8 cellular contexts compared by ENCODE assay signal in genomic region chr5:178585465-178585864, GRCh38. TPM values are rescaled to one million over a fixed set of nuclear protein-coding genes. Genes with fewer than 3 reads are reported as not detected.
DNase-seq lines count a peak whose midpoint lies in the region; ATAC-seq, FAIRE-seq and TF ChIP-seq lines count a peak whose summit lies in the region.
"Not testable (repeated sequence)": the region's sequence is repeated elsewhere in the genome, so short reads cannot be mapped to it uniquely, and the experiment has no call there.

No MANE protein-coding gene starts in this region.

- TF ChIP-seq CTCF in GM06990 (IDR thresholded peaks at IDR 0.05; ENCODE audit: insufficient read depth, low read length, poor library complexity, severe bottlenecking); HepG2 (CRISPR knock-in tag; IDR thresholded peaks at IDR 0.05); sigmoid colon (IDR thresholded peaks at IDR 0.05); upper lobe of right lung (IDR thresholded peaks at IDR 0.05): not testable (repeated sequence)

- not testable (repeated sequence) for FAIRE-seq in HepG2 (lab: Jason Lieb, UNC)

- H4K20me1 ChIP-seq in HepG2 (ENCODE audit: insufficient read depth, low read length), result not testable (repeated sequence)

- POLR2A ChIA-PET in HepG2 (lab: Yijun Ruan, JAX), result not testable (repeated sequence)

- H3K4me2 ChIP-seq in HepG2 (ENCODE audit: low read depth, low read length), result not testable (repeated sequence)

- H3K9me3 ChIP-seq in SJSA1 (replicated peaks), result peaks cover 31% of the 10 kb centered on the region
- H3K9me3 ChIP-seq in HepG2 (ENCODE audit: low read length); sigmoid colon; upper lobe of right lung: not testable (repeated sequence)

- H3K4me3 ChIP-seq in GM06990 (replicated peaks; ENCODE audit: low read depth, low read length); SJSA1; HepG2 (replicated peaks in 1 of 3; ENCODE audit: insufficient read depth in 1 of 3, low read depth in 2 of 3, low read length in 3 of 3); sigmoid colon; upper lobe of right lung: not testable (repeated sequence)

- not testable (repeated sequence) for H3K27me3 ChIP-seq in GM06990 (replicated peaks; ENCODE audit: control insufficient read depth, insufficient read depth, low read length)
- peaks cover 29% of the 10 kb centered on the region for H3K27me3 ChIP-seq in SJSA1 (replicated peaks)
- H3K27me3 ChIP-seq in HepG2 (ENCODE audit: control insufficient read depth in 1 of 2, insufficient read depth in 2 of 2, low read length in 2 of 2), result peaks cover 0 to 37% of the 10 kb centered on the region in 2 experiments; a peak in 3 of 5 replicates
- peaks cover 3 to 23% (median 20%) of the 10 kb centered on the region in 3 donors for H3K27me3 ChIP-seq in sigmoid colon
- H3K27me3 ChIP-seq in upper lobe of right lung, result peaks cover 11% of the 10 kb centered on the region

- H3K79me2 ChIP-seq in HepG2 (ENCODE audit: insufficient read depth, low read length), result not testable (repeated sequence)

- not testable (repeated sequence) for TF ChIP-seq POLR2A in HepG2 (IDR thresholded peaks at IDR 0.05; ENCODE audit: insufficient read depth in 1 of 2, low read depth in 2 of 2, low read length in 2 of 2); sigmoid colon (IDR thresholded peaks at IDR 0.05)

- CTCF ChIA-PET in HepG2 (lab: Yijun Ruan, JAX; ENCODE audit: low intra/inter-chr PET ratio, low total read pairs), result not testable (repeated sequence)

- H3K9ac ChIP-seq in HepG2 (ENCODE audit: insufficient read depth, low read depth, low read length), result not testable (repeated sequence)

- DNase-seq in GM06990 (ENCODE audit: extremely low read depth, insufficient read length) (peak; percentile 54), SJSA1 (ENCODE audit: low read depth in 1 of 2, low spot score in 2 of 2) (peak; percentile 49 to 83), fibroblast of the conjunctiva (ENCODE audit: low read depth) (peak; percentile 30), sigmoid colon (peak; percentile 85), upper lobe of right lung (peak; percentile 80)
- peak; percentile 47 for DNase-seq in activated naive CD4-positive, alpha-beta T cell treated with anti-CD3 and anti-CD28 coated beads, Interleukin-2, amount 50 U/mL, for 16 hours
- DNase-seq in HepG2 (ENCODE audit: low spot score), result not testable (repeated sequence)

- H2AFZ ChIP-seq in HepG2 (ENCODE audit: low read length), result not testable (repeated sequence)

- ATAC-seq in HG02973 (IDR thresholded peaks at IDR 0.05; ENCODE audit: unreplicated experiment) (peak; percentile 59), HepG2 (peak; percentile 69), upper lobe of right lung (peak; percentile 87)

- intact Hi-C loops in HepG2 (cut with micrococcal nuclease; ENCODE audit: unreplicated experiment); upper lobe of right lung (cut with DNase I): not testable (repeated sequence)
- intact Hi-C loops in sigmoid colon (cut with DNase I), result loop anchor here (5.0 kb wide), 1 partner anchor 33 kb away; no protein-coding TSS in a partner anchor

- not testable (repeated sequence) for TF ChIP-seq RAD21 in HepG2 (CRISPR knock-in tag; IDR thresholded peaks at IDR 0.05)

- in situ Hi-C loops in HepG2 (cut with HindIII; ENCODE audit: extremely low pct_ligation_motif_present, low pct_unique_long_range_greater_than_20kb), result not testable (repeated sequence)

- not testable (repeated sequence) for H3K36me3 ChIP-seq in GM06990 (ENCODE audit: control insufficient read depth, insufficient read depth, low read length); SJSA1; HepG2 (replicated peaks in 1 of 2; ENCODE audit: control insufficient read depth in 1 of 2, insufficient read depth in 2 of 2, low read length in 2 of 2); sigmoid colon; upper lobe of right lung

- not testable (repeated sequence) for BruUV-seq in HepG2 (replicated peaks; lab: Mats Ljungman, UMichigan)

- TF ChIP-seq EP300 in HepG2 (IDR thresholded peaks at IDR 0.05; ENCODE audit: low read depth in 2 of 2, low read length in 2 of 2); HepG2 (CRISPR knock-in tag; IDR thresholded peaks at IDR 0.05; ENCODE audit: borderline replicate concordance); sigmoid colon (IDR thresholded peaks at IDR 0.05): not testable (repeated sequence)

- not testable (repeated sequence) for H3K4me1 ChIP-seq in SJSA1 (replicated peaks); HepG2 (ENCODE audit: insufficient read depth, low read length); upper lobe of right lung
- H3K4me1 ChIP-seq in sigmoid colon, result peaks cover 0 to 15% (median 13%) of the 10 kb centered on the region in 4 donors

- WGBS in HepG2 (ENCODE audit: low lambda C conversion rate), result 27% methylated on average over 11 of the region's 11 CpGs
- 88 to 90% methylated on average over 11 of the region's 11 CpGs for WGBS in sigmoid colon, 2 donors

- not testable (repeated sequence) for H3K27ac ChIP-seq in SJSA1; HepG2 (ENCODE audit: extremely low read length, insufficient read depth, low read length); sigmoid colon; upper lobe of right lung

RNA-seq across cellular contexts. Expression of gene COL23A1, which starts 4.7 kb away (rescaled TPM):
- not detected in 2 replicates for total RNA-seq in SJSA1 (2014; rRNA removed; shearing (Covaris generic))
- not detected in 2 replicates for total RNA-seq in HepG2 (2016; rRNA removed; fragmentation: Illumina TruSeq; extraction: Trizol)
- not detected in 2 replicates for total RNA-seq in HepG2 (2016; cell fraction: cytosol; rRNA removed; fragmentation: Illumina TruSeq; extraction: Trizol; ENCODE audit: low read depth)
- not detected in 2 replicates for total RNA-seq in HepG2 (2016; cell fraction: insoluble cytoplasmic fraction; rRNA removed; fragmentation: Illumina TruSeq; extraction: Trizol)
- total RNA-seq in HepG2 (2016; cell fraction: membrane; rRNA removed; fragmentation: Illumina TruSeq; extraction: Trizol), result not detected in 2 replicates
- not detected in 2 replicates for total RNA-seq in HepG2 (2016; cell fraction: nucleus; rRNA removed; fragmentation: Illumina TruSeq; extraction: Trizol)
- not detected in 2 replicates for polyA plus RNA-seq in HepG2 (2011; rRNA removed)
- not detected in 2 replicates for polyA plus RNA-seq in HepG2 (2011; cell fraction: cytosol; rRNA removed)
- polyA plus RNA-seq in HepG2 (2011; cell fraction: nucleus; rRNA removed), result 0.03 TPM in 1 of 2 replicates, not detected in the other
- not detected in 2 replicates for polyA plus RNA-seq in HepG2 (2012)
- not detected in 2 replicates for polyA plus RNA-seq in HepG2 (2016; cell fraction: cytosol; fragmentation: Illumina TruSeq; extraction: Trizol; ENCODE audit: low read depth)
- polyA plus RNA-seq in HepG2 (2016; cell fraction: insoluble cytoplasmic fraction; fragmentation: Illumina TruSeq; extraction: Trizol; ENCODE audit: low read depth), result not detected in 2 replicates
- polyA plus RNA-seq in HepG2 (2016; cell fraction: membrane; fragmentation: Illumina TruSeq; extraction: Trizol; ENCODE audit: low read depth), result not detected in 2 replicates
- not detected in 2 replicates for polyA plus RNA-seq in HepG2 (2016; cell fraction: nucleus; fragmentation: Illumina TruSeq; extraction: Trizol; ENCODE audit: insufficient read depth, low read depth)
- polyA minus RNA-seq in HepG2 (2011; rRNA and poly(A)+ RNA removed; ENCODE audit: low replicate concordance), result not detected in 2 replicates
- polyA minus RNA-seq in HepG2 (2011; cell fraction: cytosol; rRNA and poly(A)+ RNA removed), result not detected in 2 replicates
- polyA minus RNA-seq in HepG2 (2011; cell fraction: nucleus; rRNA and poly(A)+ RNA removed), result not detected in 2 replicates
- total RNA-seq in sigmoid colon, result 1 to 10 TPM in 1 of 4 donors, under 1 TPM in 3; 0.28 to 1.2 (median 0.52) TPM
- polyA plus RNA-seq in sigmoid colon, result under 1 TPM in 2 of 3 donors, not detected in 1; 0.46 to 0.96 TPM
- 2.0 TPM for total RNA-seq in upper lobe of right lung

RNA-seq across cellular contexts. Expression of gene CLK4, which starts 41.4 kb away (rescaled TPM):
- total RNA-seq in SJSA1 (2014; rRNA removed; shearing (Covaris generic)), result 13.0 and 19.3 TPM in 2 replicates
- total RNA-seq in HepG2 (2016; rRNA removed; fragmentation: Illumina TruSeq; extraction: Trizol) (9.5 and 18.4 TPM in 2 replicates), sigmoid colon (10 to 100 TPM; 31.8 to 51.8 (median 40.3) TPM), upper lobe of right lung (35.4 TPM)
- total RNA-seq in HepG2 (2016; cell fraction: cytosol; rRNA removed; fragmentation: Illumina TruSeq; extraction: Trizol; ENCODE audit: low read depth), result 2.3 and 2.7 TPM in 2 replicates
- total RNA-seq in HepG2 (2016; cell fraction: insoluble cytoplasmic fraction; rRNA removed; fragmentation: Illumina TruSeq; extraction: Trizol), result 10.7 and 16.8 TPM in 2 replicates
- 4.8 and 5.2 TPM in 2 replicates for total RNA-seq in HepG2 (2016; cell fraction: membrane; rRNA removed; fragmentation: Illumina TruSeq; extraction: Trizol)
- total RNA-seq in HepG2 (2016; cell fraction: nucleus; rRNA removed; fragmentation: Illumina TruSeq; extraction: Trizol), result 52.9 and 59.3 TPM in 2 replicates
- polyA plus RNA-seq in HepG2 (2011; rRNA removed) (15.4 and 17.7 TPM in 2 replicates), sigmoid colon (10 to 100 TPM in 1 of 3 donors, 1 to 10 TPM in 2; 5.3 to 11.6 (median 7.8) TPM)
- polyA plus RNA-seq in HepG2 (2011; cell fraction: cytosol; rRNA removed), result 3.9 and 5.6 TPM in 2 replicates
- 55.3 and 57.0 TPM in 2 replicates for polyA plus RNA-seq in HepG2 (2011; cell fraction: nucleus; rRNA removed)
- polyA plus RNA-seq in HepG2 (2012), result 18.6 and 18.8 TPM in 2 replicates
- 0.83 and 0.90 TPM in 2 replicates for polyA plus RNA-seq in HepG2 (2016; cell fraction: cytosol; fragmentation: Illumina TruSeq; extraction: Trizol; ENCODE audit: low read depth)
- polyA plus RNA-seq in HepG2 (2016; cell fraction: insoluble cytoplasmic fraction; fragmentation: Illumina TruSeq; extraction: Trizol; ENCODE audit: low read depth), result 6.5 and 7.5 TPM in 2 replicates
- polyA plus RNA-seq in HepG2 (2016; cell fraction: membrane; fragmentation: Illumina TruSeq; extraction: Trizol; ENCODE audit: low read depth), result 1.5 and 2.0 TPM in 2 replicates
- 49.7 and 55.1 TPM in 2 replicates for polyA plus RNA-seq in HepG2 (2016; cell fraction: nucleus; fragmentation: Illumina TruSeq; extraction: Trizol; ENCODE audit: insufficient read depth, low read depth)
- polyA minus RNA-seq in HepG2 (2011; rRNA and poly(A)+ RNA removed; ENCODE audit: low replicate concordance), result 9.8 and 16.0 TPM in 2 replicates
- polyA minus RNA-seq in HepG2 (2011; cell fraction: cytosol; rRNA and poly(A)+ RNA removed), result 5.3 and 6.9 TPM in 2 replicates
- 178 and 181 TPM in 2 replicates for polyA minus RNA-seq in HepG2 (2011; cell fraction: nucleus; rRNA and poly(A)+ RNA removed)
